ENCODE assay signal across 1 cellular context in genomic region chr6:28742668-28743270, GRCh38.
TF ChIP-seq lines count a peak whose summit lies in the region.

No MANE protein-coding gene starts in this region.

TF ChIP-seq in GM12878, 131 proteins besides CTCF, POLR2A, EP300 and RAD21 (continued from another document):
- TF ChIP-seq E2F8 (IDR thresholded peaks at IDR 0.05; ENCODE audit: low read depth, partially characterized antibody) (no peak), MEF2A (IDR thresholded peaks at IDR 0.05; ENCODE audit: insufficient read depth, low read depth, low read length) (no peak), ZNF24 (IDR thresholded peaks at IDR 0.05) (no peak)
